Comparison of ENCODE assay signal across 24 cellular contexts in genomic region chr12:123164710-123165261, GRCh38. TPM values are rescaled to one million over a fixed set of nuclear protein-coding genes. Genes with fewer than 3 reads are reported as not detected.
DNase-seq lines count a peak whose midpoint lies in the region; ATAC-seq, FAIRE-seq and TF ChIP-seq lines count a peak whose summit lies in the region.
"Had no signal": no experiment of that assay in that cellular context is flagged by ENCODE, and none has a peak within 500 bp of the region (broad histone marks: within the 10 kb centered on the region; RNA-seq: fewer than 3 reads in every experiment).

No MANE protein-coding gene starts in this region.

- H3K4me3 Mint-ChIP-seq in Calu3 (ENCODE audit: low read depth, unreplicated experiment) (no peak overlapping the region), nephron (no peak overlapping the region)
- H3K4me3 Mint-ChIP-seq: activated naive CD4-positive, alpha-beta T cell treated with anti-CD3 and anti-CD28 coated beads for 36 hours; activated T-cell treated with anti-CD3 and anti-CD28 coated beads, Interleukin-2, amount 50 U/mL, for 4 hours; CD4-positive, alpha-beta memory T cell; WTC11 had no signal

- DNase-seq in Calu3: no peak
- DNase-seq in RCC 7860 (ENCODE audit: low spot score): peak; percentile 22
- DNase-seq in DMS79 (lab: John Stamatoyannopoulos, UW): no peak
- no peak for DNase-seq in A172 (ENCODE audit: low spot score)
- DNase-seq: activated naive CD4-positive, alpha-beta T cell treated with anti-CD3 and anti-CD28 coated beads for 36 hours; activated T-cell treated with anti-CD3 and anti-CD28 coated beads, Interleukin-2, amount 50 U/mL, for 4 hours; CD4-positive, alpha-beta memory T cell; DMS 273 treated with DMSO at 0.1 percent for 48 hours; gastrocnemius medialis; hypothalamus; KG1; mammary epithelial cell; MM.1S; NCI-H2081; NCI-H226; retina; stimulated activated CD4-positive, alpha-beta T cell treated with anti-CD3 and anti-CD28 coated beads, Interleukin-12 subunit alpha, Interleukin-12 subunit beta, amount 100 ng/mL, for 4 hours; stimulated activated CD4-positive, alpha-beta T cell treated with anti-CD3 and anti-CD28 coated beads, Interleukin-4, amount 100 ng/mL, for 4 hours; stimulated activated naive CD8-positive, alpha-beta T cell treated with anti-CD3 and anti-CD28 coated beads, Interleukin-15, Interleukin-2, amounts not matched to agents 100 U/mL and 50 U/mL, for 24 hours had no signal

- H3K4me1 Mint-ChIP-seq in Calu3 (ENCODE audit: low read depth, unreplicated experiment): peaks cover 40% of the 10 kb centered on the region
- no peaks in the 10 kb centered on the region for H3K4me1 Mint-ChIP-seq in nephron

- intact Hi-C loops in Calu3 (cut with micrococcal nuclease; ENCODE audit: unreplicated experiment): loop anchor here (5.0 kb wide), 2 partner anchors 68 to 122 kb away; partner anchors contain the start of genes MPHOSPH9 and MTRFR

- CTCF ChIA-PET in Calu3 (lab: Charles Lee): interaction anchor here (0.6 to 1.1 kb wide), 4 partner anchors 16 to 218 kb away, joined by 3 to 5 read pairs (median 3); no protein-coding TSS in a partner anchor

- H3K36me3 Mint-ChIP-seq in Calu3 (ENCODE audit: insufficient read depth, unreplicated experiment): peaks cover 5% of the 10 kb centered on the region
- H3K36me3 Mint-ChIP-seq in nephron (ENCODE audit: low read depth): peaks cover 51% of the 10 kb centered on the region

- H3K27ac Mint-ChIP-seq in Calu3 (ENCODE audit: unreplicated experiment) (peak overlapping the region; percentile 50), nephron (peak overlapping the region; percentile 80 to 83 (median 80))
- H3K27ac Mint-ChIP-seq: activated naive CD4-positive, alpha-beta T cell treated with anti-CD3 and anti-CD28 coated beads for 36 hours; WTC11 had no signal

- peak; percentile 82 for FAIRE-seq in RCC 7860 (lab: Jason Lieb, UNC)
- FAIRE-seq in islet of Langerhans (lab: Jason Lieb, UNC): peak; percentile 78
- FAIRE-seq: colon had no signal

- no TSS peak for BruUV-seq in Calu3 (replicated peaks; lab: Mats Ljungman, UMichigan)

- H3K9me3 Mint-ChIP-seq in Calu3 (ENCODE audit: low read depth, unreplicated experiment) (no peaks in the 10 kb centered on the region), nephron (no peaks in the 10 kb centered on the region)
- H3K9me3 Mint-ChIP-seq: activated naive CD4-positive, alpha-beta T cell treated with anti-CD3 and anti-CD28 coated beads for 36 hours; activated T-cell treated with anti-CD3 and anti-CD28 coated beads, Interleukin-2, amount 50 U/mL, for 4 hours; CD4-positive, alpha-beta memory T cell; WTC11 had no signal

- TF ChIP-seq CTCF in Calu3 (IDR thresholded peaks at IDR 0.05; ENCODE audit: unreplicated experiment) (no peak), nephron (IDR thresholded peaks at IDR 0.05; ENCODE audit: unreplicated experiment in 3 of 3) (no peak)

- no peak for ATAC-seq in GM21367 (IDR thresholded peaks at IDR 0.05; ENCODE audit: unreplicated experiment)
- ATAC-seq: activated T-cell treated with anti-CD3 and anti-CD28 coated beads, Interleukin-2, amount 50 U/mL, for 4 hours; gastrocnemius medialis; stimulated activated naive CD8-positive, alpha-beta T cell treated with anti-CD3 and anti-CD28 coated beads, Interleukin-15, Interleukin-2, amounts not matched to agents 100 U/mL and 50 U/mL, for 24 hours; WTC11 had no signal

- H3K27me3 Mint-ChIP-seq in Calu3 (ENCODE audit: unreplicated experiment) (no peaks in the 10 kb centered on the region), nephron (ENCODE audit: low read depth) (no peaks in the 10 kb centered on the region)
- H3K27me3 Mint-ChIP-seq: CD4-positive, alpha-beta memory T cell had no signal

RNA-seq across cellular contexts. Expression of gene PITPNM2, which starts 13.9 kb away (rescaled TPM):
- total RNA-seq in Calu3 (2022): 7.8 and 8.4 TPM in 2 replicates
- total RNA-seq in A172 (2014; rRNA removed; shearing (Covaris generic)): 1.8 and 3.6 TPM in 2 replicates
